Comparison of ENCODE assay signal across 1 cellular context in genomic region chr4:109051054-109051453, GRCh38.
TF ChIP-seq lines count a peak whose summit lies in the region.

No MANE protein-coding gene starts in this region.

TF ChIP-seq in K562, 482 proteins besides CTCF, POLR2A, EP300 and RAD21 (continued from another document):
- TF ChIP-seq HBP1 (CRISPR knock-in tag; IDR thresholded peaks at IDR 0.05) (no peak), ZBTB43 (CRISPR knock-in tag; IDR thresholded peaks at IDR 0.05) (no peak), GTF3C2 (IDR thresholded peaks at IDR 0.05; ENCODE audit: borderline replicate concordance, extremely low read depth, insufficient read length) (no peak), POU5F1 (IDR thresholded peaks at IDR 0.05; ENCODE audit: borderline replicate concordance, low read depth, low read length, partially characterized antibody) (no peak), MCM7 (IDR thresholded peaks at IDR 0.05) (no peak), EP400 (IDR thresholded peaks at IDR 0.05) (no peak)
TF ChIP-seq in K562: peak in this region for 0.
